ENCODE assay signal across 1 cellular context in the genomic region with DNA sequence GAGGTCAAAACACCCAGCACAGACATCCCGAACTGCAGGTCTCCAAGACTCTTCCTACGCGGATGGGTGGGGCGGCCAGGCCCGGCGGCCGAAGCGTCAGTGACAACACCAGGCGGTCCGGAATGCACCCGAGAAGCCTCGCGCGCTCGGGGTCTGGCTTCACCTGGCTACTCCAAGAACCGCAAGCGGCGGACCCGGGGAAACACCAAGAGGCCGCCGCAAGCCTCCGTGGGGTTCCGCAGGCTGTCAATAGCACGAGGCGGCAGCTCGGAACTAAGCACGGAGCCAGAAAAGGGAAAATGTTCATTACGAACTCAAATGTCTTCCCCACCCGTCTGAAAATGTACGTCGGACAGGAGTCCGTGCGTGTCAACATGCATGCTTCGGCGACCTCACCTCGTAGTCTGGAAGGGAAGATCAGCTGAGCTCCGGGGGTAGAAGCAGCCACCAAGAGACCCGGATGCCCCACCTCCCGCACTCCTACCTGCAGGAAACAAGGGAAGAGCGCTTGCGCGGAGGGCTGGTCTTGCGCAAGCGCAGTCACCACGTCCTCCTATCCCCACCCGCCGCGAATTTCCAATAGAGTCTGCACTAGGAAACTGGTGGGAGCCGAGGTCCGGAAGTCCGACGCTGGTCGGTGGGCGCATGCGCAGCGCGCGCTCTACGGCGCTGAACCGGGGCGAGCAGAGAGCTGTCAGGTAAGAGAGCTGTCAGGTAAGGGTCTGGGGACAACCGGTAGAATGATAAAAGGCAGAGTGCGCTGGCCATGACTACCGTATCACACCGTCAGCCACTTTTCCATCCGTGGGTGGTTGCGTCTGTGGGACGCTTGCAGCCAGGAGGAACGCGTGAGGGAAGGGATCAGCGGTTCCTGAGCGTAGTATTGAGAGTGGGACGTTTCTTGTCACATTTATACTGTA.
A peak's percentile ranks its signal among the peaks of the same experiment; 100 is the strongest.
TF ChIP-seq lines count a peak whose summit lies in the region.

GPATCH11 (plus strand) TSS at position 646 of the 920 bp plus-strand sequence. CDS start 3,864 bp downstream, outside the sequence.
HEATR5B (minus strand) TSS at position 500 of the 920 bp plus-strand sequence. CDS start 958 bp downstream, outside the sequence.

TF ChIP-seq in K562, 482 proteins besides CTCF, POLR2A, EP300 and RAD21 (continues in another document):
- TF ChIP-seq NR0B1 (IDR thresholded peaks at IDR 0.05; ENCODE audit: partially characterized antibody), result no peak
- TF ChIP-seq C11orf30 (IDR thresholded peaks at IDR 0.05; ENCODE audit: low read depth), result peak; percentile 34; the same call in 1 of the 2 replicates
- TF ChIP-seq HNRNPLL (IDR thresholded peaks at IDR 0.05; ENCODE audit: low read depth, low read length, poor library complexity, severe bottlenecking), result peak; percentile 84
- TF ChIP-seq HMGN3 (IDR thresholded peaks at IDR 0.05; ENCODE audit: borderline replicate concordance, extremely low read depth, insufficient read length, low read depth, low read length), result peak; percentile 25
- peak; percentile 77 for TF ChIP-seq RBFOX2 (IDR thresholded peaks at IDR 0.05; ENCODE audit: low read depth, low read length)
- TF ChIP-seq ZNF274 (IDR thresholded peaks at IDR 0.05; ENCODE audit: borderline replicate concordance, low read depth, low read length), result no peak
- peak; percentile 83 to 92 for TF ChIP-seq MNT (conservative IDR thresholded peaks at IDR 0.05)
- TF ChIP-seq IFI16 (CRISPR knock-in tag; IDR thresholded peaks at IDR 0.05), result no peak
- no peak for TF ChIP-seq ZNF668 (CRISPR knock-in tag; IDR thresholded peaks at IDR 0.05)
- TF ChIP-seq ATF1 (CRISPR knock-in tag; IDR thresholded peaks at IDR 0.05), result no peak
- TF ChIP-seq ATF1 (tag; IDR thresholded peaks at IDR 0.05), result peak; percentile 46; the same call in 1 of the 2 replicates
- no peak for TF ChIP-seq NR3C1 (CRISPR knock-in tag; IDR thresholded peaks at IDR 0.05)
- TF ChIP-seq ELF1 (tag; IDR thresholded peaks at IDR 0.05), result peak; percentile 82
- no peak for TF ChIP-seq ZNF12 (CRISPR knock-in tag; IDR thresholded peaks at IDR 0.05)
- TF ChIP-seq IRF9 (tag; IDR thresholded peaks at IDR 0.05), result no peak
- no peak for TF ChIP-seq DPF2 (IDR thresholded peaks at IDR 0.05)
- no peak for TF ChIP-seq ZNF76 (CRISPR knock-in tag; IDR thresholded peaks at IDR 0.05; ENCODE audit: borderline replicate concordance)
- no peak for TF ChIP-seq ZBTB43 (CRISPR knock-in tag; IDR thresholded peaks at IDR 0.05)
- TF ChIP-seq ZNF280B (CRISPR knock-in tag; IDR thresholded peaks at IDR 0.05), result no peak
- TF ChIP-seq HCFC1 (IDR thresholded peaks at IDR 0.05; ENCODE audit: low read depth, low read length), result 0 out of 2 replicates have a peak, but pooled peaks have one; percentile 4
- TF ChIP-seq ZNF696 (CRISPR knock-in tag; conservative IDR thresholded peaks at IDR 0.05), result no peak
- TF ChIP-seq TRIM25 (IDR thresholded peaks at IDR 0.05; ENCODE audit: borderline replicate concordance), result no peak
- TF ChIP-seq ZNF395 (CRISPR knock-in tag; IDR thresholded peaks at IDR 0.05), result 0 out of 2 replicates have a peak, but pooled peaks have one; percentile 77
- no peak for TF ChIP-seq SLC30A9 (CRISPR knock-in tag; IDR thresholded peaks at IDR 0.05)
- TF ChIP-seq, protein P1, sequence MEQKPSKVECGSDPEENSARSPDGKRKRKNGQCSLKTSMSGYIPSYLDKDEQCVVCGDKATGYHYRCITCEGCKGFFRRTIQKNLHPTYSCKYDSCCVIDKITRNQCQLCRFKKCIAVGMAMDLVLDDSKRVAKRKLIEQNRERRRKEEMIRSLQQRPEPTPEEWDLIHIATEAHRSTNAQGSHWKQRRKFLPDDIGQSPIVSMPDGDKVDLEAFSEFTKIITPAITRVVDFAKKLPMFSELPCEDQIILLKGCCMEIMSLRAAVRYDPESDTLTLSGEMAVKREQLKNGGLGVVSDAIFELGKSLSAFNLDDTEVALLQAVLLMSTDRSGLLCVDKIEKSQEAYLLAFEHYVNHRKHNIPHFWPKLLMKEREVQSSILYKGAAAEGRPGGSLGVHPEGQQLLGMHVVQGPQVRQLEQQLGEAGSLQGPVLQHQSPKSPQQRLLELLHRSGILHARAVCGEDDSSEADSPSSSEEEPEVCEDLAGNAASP (IDR thresholded peaks at IDR 0.05), result no peak
- peak; percentile 90 for TF ChIP-seq ARID4B (CRISPR knock-in tag; IDR thresholded peaks at IDR 0.05)
- TF ChIP-seq SMARCC2 (IDR thresholded peaks at IDR 0.05; ENCODE audit: low read depth), result no peak
- TF ChIP-seq, protein P2, sequence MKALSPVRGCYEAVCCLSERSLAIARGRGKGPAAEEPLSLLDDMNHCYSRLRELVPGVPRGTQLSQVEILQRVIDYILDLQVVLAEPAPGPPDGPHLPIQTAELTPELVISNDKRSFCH (CRISPR knock-in tag; IDR thresholded peaks at IDR 0.05), result no peak
- TF ChIP-seq, protein P2 (tag; IDR thresholded peaks at IDR 0.05), result no peak
- peak; percentile 38 to 53 for TF ChIP-seq E2F6 (IDR thresholded peaks at IDR 0.05; ENCODE audit: borderline replicate concordance in 1 of 2, extremely low read depth in 1 of 2, insufficient read depth in 1 of 2, insufficient read length in 1 of 2, low read depth in 1 of 2, low read length in 1 of 2, poor library complexity in 1 of 2, severe bottlenecking in 1 of 2)
- TF ChIP-seq, protein P3, sequence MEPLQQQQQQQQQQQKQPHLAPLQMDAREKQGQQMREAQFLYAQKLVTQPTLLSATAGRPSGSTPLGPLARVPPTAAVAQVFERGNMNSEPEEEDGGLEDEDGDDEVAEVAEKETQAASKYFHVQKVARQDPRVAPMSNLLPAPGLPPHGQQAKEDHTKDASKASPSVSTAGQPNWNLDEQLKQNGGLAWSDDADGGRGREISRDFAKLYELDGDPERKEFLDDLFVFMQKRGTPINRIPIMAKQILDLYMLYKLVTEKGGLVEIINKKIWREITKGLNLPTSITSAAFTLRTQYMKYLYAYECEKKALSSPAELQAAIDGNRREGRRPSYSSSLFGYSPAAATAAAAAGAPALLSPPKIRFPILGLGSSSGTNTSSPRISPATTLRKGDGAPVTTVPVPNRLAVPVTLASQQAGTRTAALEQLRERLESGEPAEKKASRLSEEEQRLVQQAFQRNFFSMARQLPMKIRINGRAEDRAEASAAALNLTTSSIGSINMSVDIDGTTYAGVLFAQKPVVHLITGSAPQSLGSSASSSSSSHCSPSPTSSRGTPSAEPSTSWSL (CRISPR knock-in tag; IDR thresholded peaks at IDR 0.05; ENCODE audit: borderline replicate concordance), result no peak
